Comparison of ENCODE assay signal across 8 cellular contexts in genomic region chr10:102420810-102421644, GRCh38. TPM values are rescaled to one million over a fixed set of nuclear protein-coding genes. Genes with fewer than 3 reads are reported as not detected.
DNase-seq lines count a peak whose midpoint lies in the region; ATAC-seq and TF ChIP-seq lines count a peak whose summit lies in the region.

Gene FBXL15, plus strand, starts transcription at chr10:102420836. Its CDS starts 294 bp downstream, at chr10:102421130.

- peak within 1 kb of the TSS; percentile 98 for H3K4me3 Mint-ChIP-seq in T-helper 17 cell

- H3K4me1 Mint-ChIP-seq in T-helper 17 cell, result peaks cover 21% of the 10 kb centered on the region

- 0% methylated on average over 67 of the region's 67 CpGs for WGBS in prostate gland
- under 1% methylated on average over 67 of the region's 67 CpGs for WGBS in urinary bladder

- ATAC-seq in HG02885 (IDR thresholded peaks at IDR 0.05; ENCODE audit: poor library complexity, unreplicated experiment), result peak; percentile 69
- ATAC-seq in T-helper 17 cell, result peak; percentile 79

- H3K27ac ChIP-seq in left ventricle myocardium inferior (replicated peaks) (peak within 1 kb of the TSS; percentile 95), prostate gland (peak within 1 kb of the TSS; percentile 83 to 86), urinary bladder (ENCODE audit: low read depth) (peak within 1 kb of the TSS; percentile 86)

- peak; percentile 99 for DNase-seq in GM13977 (ENCODE audit: low spot score)
- DNase-seq in NCI-H1694 treated with DMSO at 0.1 percent for 48 hours (lab: John Stamatoyannopoulos, UW), result peak; percentile 91
- peak; percentile 77 to 91 (median 83) for DNase-seq in T-helper 17 cell
- peak; percentile 73 to 98 (median 92) for DNase-seq in amygdala (lab: John Stamatoyannopoulos, UW)
- DNase-seq in left ventricle myocardium inferior, result peak; percentile 96
- DNase-seq in prostate gland (ENCODE audit: low spot score), result peak; percentile 94

- H3K27me3 ChIP-seq in left ventricle myocardium inferior (ENCODE audit: low read depth), result peaks cover 33% of the 10 kb centered on the region
- H3K27me3 ChIP-seq in prostate gland (replicated peaks; ENCODE audit: insufficient read depth), result no peaks in the 10 kb centered on the region

- intact Hi-C loops in left ventricle myocardium inferior (cut with micrococcal nuclease), result no loop called here
- intact Hi-C loops in prostate gland (cut with DNase I), result loop anchor here (2.0 kb wide), 1 partner anchor 26 kb away; the partner anchor contains the start of gene NFKB2

- peak; percentile 18 for TF ChIP-seq CTCF in GM13977 (IDR thresholded peaks at IDR 0.05; ENCODE audit: extremely low read depth, insufficient read depth, missing control alignments)
- TF ChIP-seq CTCF in left ventricle myocardium inferior (IDR thresholded peaks at IDR 0.05; ENCODE audit: borderline replicate concordance), result peak; percentile 13
- TF ChIP-seq CTCF in prostate gland (IDR thresholded peaks at IDR 0.05), result peak in 2 of 4 experiments; percentile 23 to 33

- H3K4me1 ChIP-seq in left ventricle myocardium inferior, result peaks cover 53% of the 10 kb centered on the region
- peaks cover 26% of the 10 kb centered on the region for H3K4me1 ChIP-seq in prostate gland (replicated peaks)
- H3K4me1 ChIP-seq in urinary bladder (ENCODE audit: insufficient read depth), result no peaks in the 10 kb centered on the region

- H3K36me3 Mint-ChIP-seq in T-helper 17 cell (ENCODE audit: low read depth), result peaks cover 4% of the 10 kb centered on the region

- H3K4me3 ChIP-seq in left ventricle myocardium inferior (peak within 1 kb of the TSS; percentile 82), prostate gland (peak within 1 kb of the TSS; percentile 62 to 73), urinary bladder (ENCODE audit: low read depth, low read length) (peak within 1 kb of the TSS; percentile 89)

- H3K9me3 ChIP-seq in T-helper 17 cell (ENCODE audit: control insufficient read depth, low read length, poor library complexity, severe bottlenecking) (no peaks in the 10 kb centered on the region), left ventricle myocardium inferior (replicated peaks) (no peaks in the 10 kb centered on the region), prostate gland (no peaks in the 10 kb centered on the region)

- in situ Hi-C loops in GM13977 (cut with MboI; ENCODE audit: low pct_unique_long_range_greater_than_20kb, low sequenced_read_pairs, unreplicated experiment), result no loop called here

- TF ChIP-seq POLR2A in prostate gland (IDR thresholded peaks at IDR 0.05), result peak; percentile 26

- peak within 1 kb of the TSS; percentile 60 for H3K27ac Mint-ChIP-seq in T-helper 17 cell

- H3K36me3 ChIP-seq in left ventricle myocardium inferior, result peaks cover 20% of the 10 kb centered on the region
- H3K36me3 ChIP-seq in prostate gland, result peaks cover 0 to 8% of the 10 kb centered on the region in 2 donors
- no peaks in the 10 kb centered on the region for H3K36me3 ChIP-seq in urinary bladder (ENCODE audit: insufficient read depth)

- peaks cover 22% of the 10 kb centered on the region for H3K27me3 Mint-ChIP-seq in T-helper 17 cell

RNA-seq across cellular contexts. Expression of gene FBXL15, which starts in this region (rescaled TPM):
- total RNA-seq in T-helper 17 cell, result 10 to 100 TPM in 1 of 2 donors, 1 to 10 TPM in 1; 9.9 to 14.2 TPM
- 12.3 TPM for total RNA-seq in left ventricle myocardium inferior
- total RNA-seq in prostate gland, result 10 to 100 TPM; 22.2 to 36.3 TPM
- total RNA-seq in urinary bladder, result 2.0 TPM
- 36.6 TPM for polyA plus RNA-seq in urinary bladder

Comparison
In these comparisons a context has a peak if more than half of its experiments do, and no peak if none do; other contexts are left out.
1. Peak in every context shown above with its lines: DNase-seq, ATAC-seq, H3K4me3 ChIP-seq and H3K27ac ChIP-seq.